ENCODE assay signal across 12 cellular contexts in the genomic region with DNA sequence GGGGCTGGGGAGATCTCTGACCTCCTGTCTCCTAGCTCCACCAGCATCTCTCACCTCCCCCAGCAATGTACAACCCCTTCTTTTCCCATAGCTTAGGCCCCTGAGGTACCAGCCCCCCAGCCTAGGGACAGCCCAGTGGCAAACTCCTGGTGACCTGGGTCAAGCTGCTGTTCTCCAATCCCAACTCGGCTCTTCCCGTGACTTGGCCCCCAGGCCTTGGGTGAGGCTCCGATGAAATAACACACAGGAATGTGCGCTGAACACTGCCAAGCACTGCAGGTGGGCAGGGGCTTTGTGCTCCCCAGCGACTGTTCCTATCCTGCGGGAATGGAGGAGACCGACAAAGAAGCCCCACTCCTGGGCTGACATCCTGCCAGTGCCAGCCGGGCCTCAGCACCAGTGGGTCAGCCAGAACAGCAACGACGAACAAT.
DNase-seq lines count a peak whose midpoint lies in the region; ATAC-seq, FAIRE-seq and TF ChIP-seq lines count a peak whose summit lies in the region.
"Had no signal": no experiment of that assay in that cellular context is flagged by ENCODE, and none has a peak within 500 bp of the region (broad histone marks: within the 10 kb centered on the region; RNA-seq: fewer than 3 reads in every experiment).

No MANE protein-coding gene starts in this region.

- H3K9ac ChIP-seq in HepG2 (ENCODE audit: insufficient read depth, low read depth, low read length): no peak overlapping the region

- no peak for TF ChIP-seq RAD21 in HepG2 (CRISPR knock-in tag; IDR thresholded peaks at IDR 0.05)

- DNase-seq in HepG2 (ENCODE audit: low spot score) (no peak), right lobe of liver (no peak), iPS-NIHi7 (ENCODE audit: extremely low spot score) (peak; percentile 9), upper lobe of right lung (no peak), NCI-H1417 (lab: John Stamatoyannopoulos, UW) (no peak), SKM-1 (lab: John Stamatoyannopoulos, UW; ENCODE audit: unreplicated experiment) (no peak), adrenal gland (no peak)
- peak; percentile 20 for DNase-seq in activated CD8-positive, alpha-beta T cell treated with anti-CD3 and anti-CD28 coated beads, Interleukin-2, amount 10 ng/mL, durations not matched to agents 7 days and 5 days
- DNase-seq: AML-193, GOT3, NCI-H510A had no signal

- no peak for TF ChIP-seq EP300 in HepG2 (IDR thresholded peaks at IDR 0.05; ENCODE audit: low read depth in 2 of 2, low read length in 2 of 2)
- TF ChIP-seq EP300 in HepG2 (CRISPR knock-in tag; IDR thresholded peaks at IDR 0.05; ENCODE audit: borderline replicate concordance): no peak

- FAIRE-seq in HepG2 (lab: Jason Lieb, UNC): no peak

- H3K36me3 ChIP-seq in HepG2 (replicated peaks in 1 of 2; ENCODE audit: control insufficient read depth in 1 of 2, insufficient read depth in 2 of 2, low read length in 2 of 2): no peaks in the 10 kb centered on the region
- H3K36me3 ChIP-seq in right lobe of liver: no peaks in the 10 kb centered on the region
- no peaks in the 10 kb centered on the region for H3K36me3 ChIP-seq in upper lobe of right lung
- no peaks in the 10 kb centered on the region for H3K36me3 ChIP-seq in adrenal gland (replicated peaks in 1 of 2)
- H3K36me3 ChIP-seq: cardiac muscle cell had no signal

- H3K27ac Mint-ChIP-seq in activated CD8-positive, alpha-beta T cell treated with anti-CD3 and anti-CD28 coated beads, Interleukin-2, amount 10 ng/mL, durations not matched to agents 7 days and 5 days: peak overlapping the region; percentile 81

- H3K79me2 ChIP-seq in HepG2 (ENCODE audit: insufficient read depth, low read length): no peaks in the 10 kb centered on the region

- POLR2A ChIA-PET in HepG2 (lab: Yijun Ruan, JAX): interaction anchor here (2.1 kb wide), 1 partner anchor 64 kb away, joined by 5 read pairs; a partner anchor contains a TSS
- POLR2A ChIA-PET in activated CD8-positive, alpha-beta T cell treated with anti-CD3 and anti-CD28 coated beads, Interleukin-2, amount 10 ng/mL, durations not matched to agents 7 days and 5 days (lab: Charles Lee): interaction anchor here (1.3 to 2.7 kb wide), 4 partner anchors 16 to 107 kb away, joined by 4 to 10 read pairs (median 7); a partner anchor contains a TSS

- H3K4me3 Mint-ChIP-seq in activated CD8-positive, alpha-beta T cell treated with anti-CD3 and anti-CD28 coated beads, Interleukin-2, amount 10 ng/mL, durations not matched to agents 7 days and 5 days: peak overlapping the region; percentile 54

- CTCF ChIA-PET in HepG2 (lab: Yijun Ruan, JAX; ENCODE audit: low intra/inter-chr PET ratio, low total read pairs): no interaction called here
- CTCF ChIA-PET in activated CD8-positive, alpha-beta T cell treated with anti-CD3 and anti-CD28 coated beads, Interleukin-2, amount 10 ng/mL, durations not matched to agents 7 days and 5 days (lab: Charles Lee): interaction anchor here (0.6 to 6.2 kb wide), 6 partner anchors 11 to 251 kb away, joined by 3 to 82 read pairs (median 4); no protein-coding TSS in a partner anchor

- H4K20me1 ChIP-seq in HepG2 (ENCODE audit: insufficient read depth, low read length): no peaks in the 10 kb centered on the region

- H2AFZ ChIP-seq in HepG2 (ENCODE audit: low read length): no peak overlapping the region

- H3K9me3 Mint-ChIP-seq in activated CD8-positive, alpha-beta T cell treated with anti-CD3 and anti-CD28 coated beads, Interleukin-2, amount 10 ng/mL, durations not matched to agents 7 days and 5 days (ENCODE audit: insufficient read depth): peaks cover 4% of the 10 kb centered on the region

- peaks cover 6% of the 10 kb centered on the region for H3K36me3 Mint-ChIP-seq in activated CD8-positive, alpha-beta T cell treated with anti-CD3 and anti-CD28 coated beads, Interleukin-2, amount 10 ng/mL, durations not matched to agents 7 days and 5 days (ENCODE audit: low read depth)

- H3K9me3 ChIP-seq in HepG2 (ENCODE audit: low read length) (no peaks in the 10 kb centered on the region), right lobe of liver (no peaks in the 10 kb centered on the region), upper lobe of right lung (no peaks in the 10 kb centered on the region), adrenal gland (replicated peaks in 1 of 3) (no peaks in the 10 kb centered on the region)

- peaks cover 26% of the 10 kb centered on the region for H3K4me1 ChIP-seq in HepG2 (ENCODE audit: insufficient read depth, low read length)
- no peaks in the 10 kb centered on the region for H3K4me1 ChIP-seq in right lobe of liver
- no peaks in the 10 kb centered on the region for H3K4me1 ChIP-seq in upper lobe of right lung
- no peaks in the 10 kb centered on the region for H3K4me1 ChIP-seq in adrenal gland (replicated peaks in 1 of 2)

- no peak overlapping the region for H3K4me3 ChIP-seq in HepG2 (replicated peaks in 1 of 3; ENCODE audit: insufficient read depth in 1 of 3, low read depth in 2 of 3, low read length in 3 of 3)
- H3K4me3 ChIP-seq in right lobe of liver: no peak overlapping the region
- H3K4me3 ChIP-seq in upper lobe of right lung: no peak overlapping the region
- no peak overlapping the region for H3K4me3 ChIP-seq in adrenal gland
- H3K4me3 ChIP-seq: cardiac muscle cell had no signal

- WGBS in HepG2 (ENCODE audit: low lambda C conversion rate): 44% methylated on average over 10 of the region's 10 CpGs
- 82% methylated on average over 6 of the region's 10 CpGs for WGBS in right lobe of liver (ENCODE audit: insufficient coverage, low coverage, low lambda C conversion rate, missing lambda C conversion rate)
- WGBS in adrenal gland, 4 donors: 83 to 93% (median 85%) methylated on average over 9 to 10 of the region's 10 CpGs

- peaks cover 2% of the 10 kb centered on the region for H3K27me3 Mint-ChIP-seq in activated CD8-positive, alpha-beta T cell treated with anti-CD3 and anti-CD28 coated beads, Interleukin-2, amount 10 ng/mL, durations not matched to agents 7 days and 5 days (ENCODE audit: low read depth)

- peak; percentile 13; the same call in 1 of the 3 replicates for ATAC-seq in HepG2
- no peak for ATAC-seq in right lobe of liver
- ATAC-seq in activated CD8-positive, alpha-beta T cell treated with anti-CD3 and anti-CD28 coated beads, Interleukin-2, amount 10 ng/mL, durations not matched to agents 7 days and 5 days: no peak
- peak; percentile 14 for ATAC-seq in upper lobe of right lung

- intact Hi-C loops in HepG2 (cut with micrococcal nuclease; ENCODE audit: unreplicated experiment) (no loop called here), right lobe of liver (cut with DNase I) (no loop called here), upper lobe of right lung (cut with DNase I) (no loop called here), adrenal gland (cut with DNase I) (no loop called here)

- H3K4me1 Mint-ChIP-seq in activated CD8-positive, alpha-beta T cell treated with anti-CD3 and anti-CD28 coated beads, Interleukin-2, amount 10 ng/mL, durations not matched to agents 7 days and 5 days (ENCODE audit: low read depth): peaks cover 58% of the 10 kb centered on the region

- H3K27me3 ChIP-seq in HepG2 (ENCODE audit: control insufficient read depth in 1 of 2, insufficient read depth in 2 of 2, low read length in 2 of 2): peaks cover 0 to 47% of the 10 kb centered on the region in 2 experiments; a peak in 3 of 5 replicates
- no peaks in the 10 kb centered on the region for H3K27me3 ChIP-seq in right lobe of liver
- H3K27me3 ChIP-seq in upper lobe of right lung: no peaks in the 10 kb centered on the region
- no peaks in the 10 kb centered on the region for H3K27me3 ChIP-seq in adrenal gland

- in situ Hi-C loops in HepG2 (cut with HindIII; ENCODE audit: extremely low pct_ligation_motif_present, low pct_unique_long_range_greater_than_20kb): no loop called here

- BruUV-seq in HepG2 (replicated peaks; lab: Mats Ljungman, UMichigan): no TSS peak

- no peak overlapping the region for H3K4me2 ChIP-seq in HepG2 (ENCODE audit: low read depth, low read length)

- TF ChIP-seq POLR2A in HepG2 (IDR thresholded peaks at IDR 0.05; ENCODE audit: insufficient read depth in 1 of 2, low read depth in 2 of 2, low read length in 2 of 2) (no peak), right lobe of liver (IDR thresholded peaks at IDR 0.05) (no peak), adrenal gland (IDR thresholded peaks at IDR 0.05) (no peak)

- TF ChIP-seq CTCF in HepG2 (CRISPR knock-in tag; IDR thresholded peaks at IDR 0.05): no peak
- TF ChIP-seq CTCF in right lobe of liver (IDR thresholded peaks at IDR 0.05): no peak
- TF ChIP-seq CTCF in upper lobe of right lung (IDR thresholded peaks at IDR 0.05): no peak
- TF ChIP-seq CTCF in adrenal gland (IDR thresholded peaks at IDR 0.05): no peak

- H3K27ac ChIP-seq in HepG2 (ENCODE audit: extremely low read length, insufficient read depth, low read length) (no peak overlapping the region), right lobe of liver (no peak overlapping the region), upper lobe of right lung (no peak overlapping the region), adrenal gland (no peak overlapping the region)
- H3K27ac ChIP-seq: cardiac muscle cell had no signal

TF ChIP-seq in HepG2, 621 proteins besides CTCF, POLR2A, EP300 and RAD21 (continues in another document):
- TF ChIP-seq, protein P1, sequence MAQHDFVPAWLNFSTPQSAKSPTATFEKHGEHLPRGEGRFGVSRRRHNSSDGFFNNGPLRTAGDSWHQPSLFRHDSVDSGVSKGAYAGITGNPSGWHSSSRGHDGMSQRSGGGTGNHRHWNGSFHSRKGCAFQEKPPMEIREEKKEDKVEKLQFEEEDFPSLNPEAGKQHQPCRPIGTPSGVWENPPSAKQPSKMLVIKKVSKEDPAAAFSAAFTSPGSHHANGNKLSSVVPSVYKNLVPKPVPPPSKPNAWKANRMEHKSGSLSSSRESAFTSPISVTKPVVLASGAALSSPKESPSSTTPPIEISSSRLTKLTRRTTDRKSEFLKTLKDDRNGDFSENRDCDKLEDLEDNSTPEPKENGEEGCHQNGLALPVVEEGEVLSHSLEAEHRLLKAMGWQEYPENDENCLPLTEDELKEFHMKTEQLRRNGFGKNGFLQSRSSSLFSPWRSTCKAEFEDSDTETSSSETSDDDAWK (CRISPR knock-in tag; IDR thresholded peaks at IDR 0.05): no peak
- no peak for TF ChIP-seq IKZF1 (IDR thresholded peaks at IDR 0.05)
- no peak for TF ChIP-seq IRF2 (CRISPR knock-in tag; IDR thresholded peaks at IDR 0.05)
- no peak for TF ChIP-seq ZNF256 (CRISPR knock-in tag; conservative IDR thresholded peaks at IDR 0.05)
- no peak for TF ChIP-seq ZFAT (CRISPR knock-in tag; conservative IDR thresholded peaks at IDR 0.05)
- TF ChIP-seq ATF7-NPFF (CRISPR knock-in tag; IDR thresholded peaks at IDR 0.05; ENCODE audit: low read depth): no peak

Comparison
In these comparisons a context has a peak if more than half of its experiments do, and no peak if none do; other contexts are left out.
1. ATAC-seq: peak in HepG2 (single experiment) and upper lobe of right lung (single experiment); none in right lobe of liver (0 of 4) and activated CD8-positive, alpha-beta T cell treated with anti-CD3 and anti-CD28 coated beads, Interleukin-2, amount 10 ng/mL, durations not matched to agents 7 days and 5 days (single experiment).
2. DNase-seq: peak in activated CD8-positive, alpha-beta T cell treated with anti-CD3 and anti-CD28 coated beads, Interleukin-2, amount 10 ng/mL, durations not matched to agents 7 days and 5 days (single experiment) and iPS-NIHi7 (single experiment); none in HepG2 (single experiment), right lobe of liver (0 of 3), upper lobe of right lung (single experiment), NCI-H1417 (0 of 3), SKM-1 (single experiment) and adrenal gland (0 of 7).